In the genomic region with DNA sequence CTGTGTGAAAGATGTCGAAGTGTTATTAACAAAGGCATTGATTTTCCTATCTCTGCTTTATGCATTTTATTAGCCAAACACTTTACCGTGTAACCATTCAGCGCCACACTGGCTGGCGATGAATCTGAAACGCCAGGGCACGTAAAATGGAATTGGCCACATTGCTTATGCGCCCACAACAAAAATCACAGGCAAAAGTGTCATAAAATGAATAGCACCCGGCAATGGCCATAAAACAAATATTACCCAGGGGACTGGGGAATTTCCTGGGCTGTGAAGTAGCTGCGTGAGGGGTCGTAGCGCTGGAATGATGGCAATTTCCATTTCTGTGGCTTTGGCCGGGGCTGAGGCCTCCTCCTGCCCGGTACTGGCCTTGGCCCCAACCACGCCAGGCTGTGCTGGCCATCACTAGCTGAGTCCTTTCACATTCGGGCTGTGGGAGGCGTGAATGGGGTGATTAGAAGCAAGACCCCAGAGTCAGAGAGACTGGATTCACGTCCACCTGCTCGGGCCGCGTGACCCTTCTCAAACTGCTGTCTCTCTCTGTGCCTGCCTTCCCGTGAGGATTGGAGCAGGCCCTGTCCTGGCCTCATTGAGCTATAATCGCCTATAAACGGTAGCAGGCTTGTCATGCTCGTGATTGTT, we compare ENCODE assay signal across 17 cellular contexts.
A peak's percentile ranks its signal among the peaks of the same experiment; 100 is the strongest.
DNase-seq lines count a peak whose midpoint lies in the region; ATAC-seq and TF ChIP-seq lines count a peak whose summit lies in the region.
"Had no signal": no experiment of that assay in that cellular context is flagged by ENCODE, and none has a peak within 500 bp of the region (broad histone marks: within the 10 kb centered on the region; RNA-seq: fewer than 3 reads in every experiment).

No MANE protein-coding gene starts in this region.

- H3K9me3 ChIP-seq in SK-N-SH (no peaks in the 10 kb centered on the region), spleen (peaks cover 0 to 2% (median 0%) of the 10 kb centered on the region in 8 donors)

- no peaks in the 10 kb centered on the region for H3K36me3 ChIP-seq in SK-N-SH (replicated peaks in 1 of 2; ENCODE audit: control insufficient read depth in 1 of 2, insufficient read depth in 2 of 2, low read length in 1 of 2)
- no peaks in the 10 kb centered on the region for H3K36me3 ChIP-seq in H7 (replicated peaks; ENCODE audit: control insufficient read depth, insufficient read depth, low read length)
- no peaks in the 10 kb centered on the region for H3K36me3 ChIP-seq in spleen

- H3K4me1 ChIP-seq in SK-N-SH (ENCODE audit: control insufficient read depth in 1 of 2, insufficient read depth in 2 of 2, low read depth in 1 of 2, low read length in 1 of 2) (no peaks in the 10 kb centered on the region), spleen (no peaks in the 10 kb centered on the region)

- H3K9ac ChIP-seq in SK-N-SH: no peak overlapping the region

- no peak overlapping the region for H2AFZ ChIP-seq in SK-N-SH (ENCODE audit: low read depth)

- 84% methylated on average over 22 of the region's 24 CpGs for WGBS in SK-N-SH (ENCODE audit: low lambda C conversion rate)
- 87 to 91% (median 88%) methylated on average over 21 to 24 of the region's 24 CpGs for WGBS in spleen, 5 donors

- no peak for TF ChIP-seq CTCF in SK-N-SH (IDR thresholded peaks at IDR 0.05)
- no peak for TF ChIP-seq CTCF in spleen (IDR thresholded peaks at IDR 0.05 in 8 of 11, conservative IDR thresholded peaks at IDR 0.05 in 3 of 11)

- no peak for TF ChIP-seq RAD21 in SK-N-SH (IDR thresholded peaks at IDR 0.05; ENCODE audit: low read length)

- intact Hi-C loops in spleen (cut with DNase I; ENCODE audit: low total_unique reads): no loop called here

- no peaks in the 10 kb centered on the region for H3K79me2 ChIP-seq in SK-N-SH (ENCODE audit: insufficient read depth)

- DNase-seq in SK-N-SH (peak; percentile 20), H7 (peak; percentile 47), left lobe of liver (ENCODE audit: low spot score) (no peak), spleen (peak; percentile 16), UCSD-AML1 (lab: John Stamatoyannopoulos, UW; ENCODE audit: unreplicated experiment) (no peak)
- DNase-seq: 8988T, DMS 273 treated with DMSO at 0.1 percent for 48 hours, GDM1, HCEC 1CT, MM.1S, NCI-H187, NCI-H226, NCI-H524, SHP77 treated with DMSO at 0.1 percent for 48 hours had no signal

- CTCF ChIA-PET in SK-N-SH (lab: Yijun Ruan, JAX): interaction anchor here (1.2 kb wide), 1 partner anchor 17 kb away, joined by 4 read pairs; no protein-coding TSS in a partner anchor

- TF ChIP-seq EP300 in SK-N-SH (IDR thresholded peaks at IDR 0.05; ENCODE audit: borderline replicate concordance in 1 of 2, low read depth in 1 of 2, low read length in 1 of 2): no peak

- H3K4me3 ChIP-seq in SK-N-SH (ENCODE audit: low read depth in 2 of 2, low read length in 1 of 2): no peak overlapping the region
- no peak overlapping the region for H3K4me3 ChIP-seq in H7 (ENCODE audit: insufficient read depth, low read depth, low read length)
- H3K4me3 ChIP-seq in spleen: no peak overlapping the region

- H3K4me2 ChIP-seq in SK-N-SH: no peak overlapping the region

- H3K9me2 ChIP-seq in SK-N-SH: no peaks in the 10 kb centered on the region

- H3K27me3 ChIP-seq in SK-N-SH (ENCODE audit: insufficient read depth): no peaks in the 10 kb centered on the region
- H3K27me3 ChIP-seq in H7 (ENCODE audit: control insufficient read depth, insufficient read depth, low read length): no peaks in the 10 kb centered on the region
- H3K27me3 ChIP-seq in spleen (replicated peaks in 1 of 7): peaks cover 0 to 8% (median 0%) of the 10 kb centered on the region in 7 donors

- H3F3A ChIP-seq in SK-N-SH (replicated peaks; ENCODE audit: insufficient read depth): no peaks in the 10 kb centered on the region

- no peak overlapping the region for H3K27ac ChIP-seq in SK-N-SH (ENCODE audit: low read depth in 2 of 2, low read length in 1 of 2)
- no peak overlapping the region for H3K27ac ChIP-seq in spleen

- no peak for TF ChIP-seq POLR2A in spleen (IDR thresholded peaks at IDR 0.05)

- POLR2A ChIA-PET in SK-N-SH (lab: Yijun Ruan, JAX): interaction anchor here (0.7 kb wide), 1 partner anchor 11 kb away, joined by 7 read pairs; no protein-coding TSS in a partner anchor

- H4K20me1 ChIP-seq in SK-N-SH (ENCODE audit: insufficient read depth): no peaks in the 10 kb centered on the region

- ATAC-seq in SK-N-SH treated with all-trans-retinoic acid at 6 μM for 48 hours (no peak), left lobe of liver (peak; percentile 26), GM21528 (IDR thresholded peaks at IDR 0.05; ENCODE audit: low FRiP score, unreplicated experiment) (no peak), GM18907 (IDR thresholded peaks at IDR 0.05; ENCODE audit: unreplicated experiment) (no peak)

TF ChIP-seq in SK-N-SH, 30 proteins besides CTCF, POLR2A, EP300 and RAD21:
- TF ChIP-seq REST (IDR thresholded peaks at IDR 0.05; ENCODE audit: low read depth, low read length) (no peak), NRF1 (IDR thresholded peaks at IDR 0.05; ENCODE audit: low read depth, low read length) (no peak), FOXM1 (IDR thresholded peaks at IDR 0.05; ENCODE audit: low read depth) (no peak), RCOR1 (IDR thresholded peaks at IDR 0.05; ENCODE audit: low read length) (no peak)

TF ChIP-seq in SK-N-SH treated with all-trans-retinoic acid at 6 μM for 48 hours, 23 proteins besides CTCF, POLR2A, EP300 and RAD21:
- TF ChIP-seq CREB5 (CRISPR knock-in tag; IDR thresholded peaks at IDR 0.05; ENCODE audit: low read depth) (no peak), ARNTL (CRISPR knock-in tag; IDR thresholded peaks at IDR 0.05; ENCODE audit: borderline replicate concordance, low read depth) (no peak)
TF ChIP-seq in SK-N-SH treated with all-trans-retinoic acid at 6 μM for 48 hours: peak in this region for 0.

Comparison
In these comparisons a context has a peak if more than half of its experiments do, and no peak if none do; other contexts are left out.
1. DNase-seq: peak in SK-N-SH (single experiment), H7 (single experiment) and spleen (single experiment); none in left lobe of liver (single experiment) and UCSD-AML1 (single experiment).